ENCODE assay signal across 1 cellular context in the genomic region with DNA sequence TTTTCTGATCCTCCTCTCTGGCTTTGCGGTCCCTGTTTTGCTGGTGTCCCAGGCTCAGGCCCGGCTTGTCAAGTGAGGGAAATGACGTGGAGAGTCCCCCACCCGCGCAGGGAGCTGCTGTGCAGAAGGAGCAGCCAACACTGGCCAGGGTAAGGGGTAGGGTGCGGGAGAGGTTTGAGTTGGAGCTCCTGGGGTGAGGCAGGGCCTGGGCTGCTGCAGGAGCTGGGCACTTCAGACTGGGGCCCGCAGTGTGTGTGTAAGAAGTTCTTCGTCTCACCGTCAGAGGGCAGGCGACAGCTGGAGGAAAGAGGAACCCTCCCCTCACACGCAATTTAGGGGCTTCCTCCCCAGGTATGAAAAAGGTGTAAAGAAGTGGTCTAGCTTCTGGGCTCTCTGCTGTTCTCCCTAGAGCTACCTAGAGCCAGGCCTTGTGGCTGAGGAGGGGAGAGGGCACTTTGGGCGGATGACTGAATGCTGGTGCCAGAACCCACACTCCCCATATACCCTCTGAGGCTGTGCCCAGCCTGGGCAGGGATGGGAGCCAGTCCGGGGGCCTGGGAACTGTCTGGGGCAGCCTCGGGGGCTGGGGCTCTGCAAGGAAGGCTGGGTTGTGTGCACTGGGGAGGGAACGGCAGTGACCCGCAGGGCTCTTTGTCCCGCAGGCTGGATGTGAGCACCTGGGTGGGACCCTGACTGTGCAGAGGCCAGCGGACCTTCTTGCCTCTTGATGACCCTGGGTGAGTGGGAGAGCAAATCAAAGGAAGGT.
TF ChIP-seq lines count a peak whose summit lies in the region.

No MANE protein-coding gene starts in this region.

TF ChIP-seq in H1, 55 proteins besides CTCF, POLR2A, EP300 and RAD21:
- TF ChIP-seq RNF2 (IDR thresholded peaks at IDR 0.05; ENCODE audit: borderline replicate concordance, low read depth, low read length, missing control alignments, poor library complexity, severe bottlenecking) (no peak), CREB1 (IDR thresholded peaks at IDR 0.05) (0 out of 2 replicates have a peak, but pooled peaks have one; percentile 25)
TF ChIP-seq in H1: peak in this region for 1.
